In genomic region chr13:96744665-96745331, GRCh38 we compare ENCODE assay signal across 31 cellular contexts.
"Had no signal": no experiment of that assay in that cellular context is flagged by ENCODE, and none has a peak within 500 bp of the region (broad histone marks: within the 10 kb centered on the region; RNA-seq: fewer than 3 reads in every experiment).

No MANE protein-coding gene starts in this region.

- H3K4me1 ChIP-seq: body of pancreas, esophagus muscularis mucosa, foreskin keratinocyte, gastrocnemius medialis had no signal

- H3K4me3 Mint-ChIP-seq: activated CD4-positive, alpha-beta memory T cell treated with anti-CD3 and anti-CD28 coated beads for 36 hours; activated CD4-positive, alpha-beta T cell treated with anti-CD3 and anti-CD28 coated beads for 36 hours; activated CD4-positive, alpha-beta T cell treated with anti-CD3 and anti-CD28 coated beads, Interleukin-2, amount 10 ng/mL, durations not matched to agents 24 days and 14 days; activated CD8-positive, alpha-beta memory T cell treated with anti-CD3 and anti-CD28 coated beads, Interleukin-2, amount 10 ng/mL, durations not matched to agents 7 days and 5 days; activated CD8-positive, alpha-beta T cell treated with anti-CD3 and anti-CD28 coated beads, Interleukin-2, amount 10 ng/mL, durations not matched to agents 7 days and 5 days; activated naive CD4-positive, alpha-beta T cell treated with anti-CD3 and anti-CD28 coated beads for 36 hours; activated naive CD4-positive, alpha-beta T cell treated with anti-CD3 and anti-CD28 coated beads, Interleukin-2, amount 50 U/mL, for 24 hours; activated naive CD8-positive, alpha-beta T cell treated with anti-CD3 and anti-CD28 coated beads for 36 hours; activated naive CD8-positive, alpha-beta T cell treated with anti-CD3 and anti-CD28 coated beads, Interleukin-2, amount 50 U/mL, for 24 hours; activated T-helper 1 cell treated with anti-CD3 and anti-CD28 coated beads, Interleukin-12 subunit alpha, Interleukin-12 subunit beta, Interleukin-2, Interleukin-4 antibody, amounts not matched to agents 30 ng/mL and 10 ng/mL and 1 ng/mL, durations not matched to agents 14 hours and 24 hours and 36 hours; effector memory CD8-positive, alpha-beta T cell had no signal

- H3K4me1 Mint-ChIP-seq: activated CD4-positive, alpha-beta T cell treated with anti-CD3 and anti-CD28 coated beads for 36 hours; activated CD4-positive, alpha-beta T cell treated with anti-CD3 and anti-CD28 coated beads, Interleukin-2, amount 10 ng/mL, durations not matched to agents 24 days and 14 days; activated CD8-positive, alpha-beta memory T cell treated with anti-CD3 and anti-CD28 coated beads, Interleukin-2, amount 10 ng/mL, durations not matched to agents 7 days and 5 days; activated naive CD4-positive, alpha-beta T cell treated with anti-CD3 and anti-CD28 coated beads, Interleukin-2, amount 50 U/mL, for 24 hours; activated naive CD8-positive, alpha-beta T cell treated with anti-CD3 and anti-CD28 coated beads for 36 hours; activated naive CD8-positive, alpha-beta T cell treated with anti-CD3 and anti-CD28 coated beads, Interleukin-2, amount 50 U/mL, for 24 hours had no signal

- DNase-seq: activated CD4-positive, alpha-beta memory T cell treated with anti-CD3 and anti-CD28 coated beads for 36 hours; activated CD4-positive, alpha-beta T cell treated with anti-CD3 and anti-CD28 coated beads for 36 hours; activated CD4-positive, alpha-beta T cell treated with anti-CD3 and anti-CD28 coated beads, Interleukin-2, amount 10 ng/mL, durations not matched to agents 24 days and 14 days; activated CD4-positive, CD25-positive, alpha-beta regulatory T cell; activated CD4-positive, CD25-positive, alpha-beta regulatory T cell treated with anti-CD3 and anti-CD28 coated beads, Interleukin-2, amount 50 U/mL, for 72 hours; activated CD8-positive, alpha-beta memory T cell treated with anti-CD3 and anti-CD28 coated beads, Interleukin-2, amount 10 ng/mL, durations not matched to agents 7 days and 5 days; activated CD8-positive, alpha-beta memory T cell treated with anti-CD3 and anti-CD28 coated beads, Interleukin-2, amount 50 U/mL, for 4 hours; activated CD8-positive, alpha-beta T cell treated with anti-CD3 and anti-CD28 coated beads, Interleukin-2, amount 10 ng/mL, durations not matched to agents 7 days and 5 days; activated effector memory CD4-positive, alpha-beta T cell treated with anti-CD3 and anti-CD28 coated beads, Interleukin-2, amount 50 U/mL, for 16 hours; activated naive CD4-positive, alpha-beta T cell treated with anti-CD3 and anti-CD28 coated beads for 36 hours; activated naive CD8-positive, alpha-beta T cell treated with anti-CD3 and anti-CD28 coated beads for 36 hours; activated naive CD8-positive, alpha-beta T cell treated with anti-CD3 and anti-CD28 coated beads, Interleukin-2, amount 50 U/mL, for 24 hours; activated T-cell treated with anti-CD3 and anti-CD28 coated beads, Interleukin-2, amount 50 U/mL, for 1 hour; activated T-cell treated with anti-CD3 and anti-CD28 coated beads, Interleukin-2, amount 50 U/mL, for 48 hours; adrenal gland; amygdala; aorta; body of pancreas; cortex of kidney; dermis blood vessel endothelial cell; effector CD4-positive, alpha-beta T cell; effector memory CD8-positive, alpha-beta T cell; erythroblast; foreskin keratinocyte; gastrocnemius medialis; T-helper 2 cell had no signal

- H3K9me3 Mint-ChIP-seq: activated CD4-positive, alpha-beta memory T cell treated with anti-CD3 and anti-CD28 coated beads for 36 hours; activated naive CD4-positive, alpha-beta T cell treated with anti-CD3 and anti-CD28 coated beads for 36 hours; activated naive CD8-positive, alpha-beta T cell treated with anti-CD3 and anti-CD28 coated beads for 36 hours had no signal

- H3K27ac Mint-ChIP-seq: activated CD4-positive, alpha-beta memory T cell treated with anti-CD3 and anti-CD28 coated beads for 36 hours; activated CD4-positive, alpha-beta T cell treated with anti-CD3 and anti-CD28 coated beads for 36 hours; activated CD4-positive, alpha-beta T cell treated with anti-CD3 and anti-CD28 coated beads, Interleukin-2, amount 10 ng/mL, durations not matched to agents 24 days and 14 days; activated CD8-positive, alpha-beta memory T cell treated with anti-CD3 and anti-CD28 coated beads, Interleukin-2, amount 10 ng/mL, durations not matched to agents 7 days and 5 days; activated CD8-positive, alpha-beta T cell treated with anti-CD3 and anti-CD28 coated beads, Interleukin-2, amount 10 ng/mL, durations not matched to agents 7 days and 5 days; activated naive CD4-positive, alpha-beta T cell treated with anti-CD3 and anti-CD28 coated beads for 36 hours; activated naive CD4-positive, alpha-beta T cell treated with anti-CD3 and anti-CD28 coated beads, Interleukin-2, amount 50 U/mL, for 24 hours; activated naive CD8-positive, alpha-beta T cell treated with anti-CD3 and anti-CD28 coated beads for 36 hours; activated naive CD8-positive, alpha-beta T cell treated with anti-CD3 and anti-CD28 coated beads, Interleukin-2, amount 50 U/mL, for 24 hours; activated T-helper 1 cell treated with anti-CD3 and anti-CD28 coated beads, Interleukin-12 subunit alpha, Interleukin-12 subunit beta, Interleukin-2, Interleukin-4 antibody, amounts not matched to agents 30 ng/mL and 10 ng/mL and 1 ng/mL, durations not matched to agents 14 hours and 24 hours and 36 hours; activated T-helper 2 cell treated with anti-CD3 and anti-CD28 coated beads, Interferon-gamma antibody, Interleukin-2, Interleukin-4, amounts not matched to agents 10 μg/mL and 5 μg/mL and 100 μg/mL, durations not matched to agents 14 hours and 24 hours and 36 hours; effector memory CD8-positive, alpha-beta T cell had no signal

- FAIRE-seq: colon had no signal

- H3K27ac ChIP-seq: adrenal gland, body of pancreas, esophagus muscularis mucosa, foreskin keratinocyte, gastrocnemius medialis had no signal

- H3K4me3 ChIP-seq: adrenal gland, body of pancreas, esophagus muscularis mucosa, gastrocnemius medialis had no signal

- H3K27me3 ChIP-seq: adrenal gland, body of pancreas, esophagus muscularis mucosa, foreskin keratinocyte, gastrocnemius medialis had no signal

- H3K27me3 Mint-ChIP-seq: activated CD4-positive, alpha-beta memory T cell treated with anti-CD3 and anti-CD28 coated beads for 36 hours; activated CD4-positive, alpha-beta T cell treated with anti-CD3 and anti-CD28 coated beads for 36 hours; activated CD4-positive, alpha-beta T cell treated with anti-CD3 and anti-CD28 coated beads, Interleukin-2, amount 10 ng/mL, durations not matched to agents 24 days and 14 days; activated CD8-positive, alpha-beta memory T cell treated with anti-CD3 and anti-CD28 coated beads, Interleukin-2, amount 10 ng/mL, durations not matched to agents 7 days and 5 days; activated naive CD4-positive, alpha-beta T cell treated with anti-CD3 and anti-CD28 coated beads, Interleukin-2, amount 50 U/mL, for 24 hours; activated naive CD8-positive, alpha-beta T cell treated with anti-CD3 and anti-CD28 coated beads for 36 hours; activated naive CD8-positive, alpha-beta T cell treated with anti-CD3 and anti-CD28 coated beads, Interleukin-2, amount 50 U/mL, for 24 hours; effector memory CD8-positive, alpha-beta T cell had no signal

- H3K36me3 ChIP-seq: adrenal gland, esophagus muscularis mucosa, gastrocnemius medialis had no signal

- ATAC-seq: activated CD4-positive, alpha-beta T cell treated with anti-CD3 and anti-CD28 coated beads for 36 hours; activated CD8-positive, alpha-beta memory T cell treated with anti-CD3 and anti-CD28 coated beads, Interleukin-2, amount 10 ng/mL, durations not matched to agents 7 days and 5 days; activated CD8-positive, alpha-beta T cell treated with anti-CD3 and anti-CD28 coated beads, Interleukin-2, amount 10 ng/mL, durations not matched to agents 7 days and 5 days; activated naive CD8-positive, alpha-beta T cell treated with anti-CD3 and anti-CD28 coated beads, Interleukin-2, amount 50 U/mL, for 24 hours; body of pancreas; effector memory CD8-positive, alpha-beta T cell; foreskin keratinocyte; gastrocnemius medialis had no signal

- H3K9me3 ChIP-seq: adrenal gland, esophagus muscularis mucosa, gastrocnemius medialis had no signal

- H3K36me3 Mint-ChIP-seq: activated CD4-positive, alpha-beta memory T cell treated with anti-CD3 and anti-CD28 coated beads for 36 hours; activated CD8-positive, alpha-beta memory T cell treated with anti-CD3 and anti-CD28 coated beads, Interleukin-2, amount 10 ng/mL, durations not matched to agents 7 days and 5 days; activated naive CD4-positive, alpha-beta T cell treated with anti-CD3 and anti-CD28 coated beads, Interleukin-2, amount 50 U/mL, for 24 hours; activated naive CD8-positive, alpha-beta T cell treated with anti-CD3 and anti-CD28 coated beads for 36 hours had no signal
